8 cellular contexts compared by ENCODE assay signal in genomic region chr9:93566408-93567270, GRCh38. TPM values are rescaled to one million over a fixed set of nuclear protein-coding genes. Genes with fewer than 3 reads are reported as not detected.
A peak's percentile ranks its signal among the peaks of the same experiment; 100 is the strongest.
DNase-seq lines count a peak whose midpoint lies in the region; ATAC-seq, FAIRE-seq and TF ChIP-seq lines count a peak whose summit lies in the region.

No MANE protein-coding gene starts in this region.

- no peak for FAIRE-seq in HTR-8/SVneo (lab: Jason Lieb, UNC)
- peak; percentile 50 for FAIRE-seq in endometrium (lab: Jason Lieb, UNC)

- H3K4me3 Mint-ChIP-seq in mesothelial cell of epicardium, result peak overlapping the region; percentile 72

- in situ Hi-C loops in Caki2 (cut with HindIII; ENCODE audit: low pct_unique_long_range_greater_than_20kb, low sequenced_read_pairs), result no loop called here

- peaks cover 10% of the 10 kb centered on the region for H3K4me1 Mint-ChIP-seq in mesothelial cell of epicardium

- ATAC-seq in GM21367 (IDR thresholded peaks at IDR 0.05; ENCODE audit: unreplicated experiment), result peak; percentile 78

- peaks cover 32% of the 10 kb centered on the region for H3K36me3 Mint-ChIP-seq in mesothelial cell of epicardium

- H3K27ac Mint-ChIP-seq in mesothelial cell of epicardium, result peak overlapping the region; percentile 96

- peaks cover 13% of the 10 kb centered on the region for H3K9me3 Mint-ChIP-seq in mesothelial cell of epicardium

- TF ChIP-seq CTCF in mesothelial cell of epicardium (IDR thresholded peaks at IDR 0.05; ENCODE audit: unreplicated experiment), result peak; percentile 95

- H3K27me3 Mint-ChIP-seq in mesothelial cell of epicardium (ENCODE audit: low read depth), result no peaks in the 10 kb centered on the region

- DNase-seq in Caki2 (ENCODE audit: low read depth), result peak; percentile 94
- peak; percentile 95 for DNase-seq in HTR-8/SVneo (ENCODE audit: insufficient read length, low spot score)
- peak; percentile 96 for DNase-seq in NOMO-1 treated with DMSO at 0.1 percent for 48 hours (lab: John Stamatoyannopoulos, UW; ENCODE audit: unreplicated experiment)
- DNase-seq in activated CD8-positive, alpha-beta memory T cell treated with anti-CD3 and anti-CD28 coated beads, Interleukin-2, amount 50 U/mL, for 24 hours (ENCODE audit: extremely low read depth), result peak; percentile 97
- peak; percentile 99 to 100 for DNase-seq in mesothelial cell of epicardium (ENCODE audit: low spot score in 2 of 2, unreplicated experiment in 2 of 2)
- DNase-seq in stimulated activated CD8-positive, alpha-beta memory T cell treated with anti-CD3 and anti-CD28 coated beads, Interleukin-15, amount 100 ng/mL, for 48 hours (ENCODE audit: low read depth in 2 of 2), result peak; percentile 98

RNA-seq across cellular contexts. Expression of gene PHF2, which starts 9.7 kb away (rescaled TPM):
- total RNA-seq in Caki2 (2014; rRNA removed; shearing (Covaris generic); ENCODE audit: low replicate concordance), result 4.8 and 7.2 TPM in 2 replicates
- 37.6 to 38.5 TPM (median 37.6 TPM) in 3 replicates for total RNA-seq in mesothelial cell of epicardium

Comparison
In these comparisons a context has a peak if more than half of its experiments do, and no peak if none do; other contexts are left out.
1. Peak in every context shown above with its lines: DNase-seq and ATAC-seq.